In genomic region chr17:16406742-16407674, GRCh38 we compare ENCODE assay signal across 8 cellular contexts. TPM values are rescaled to one million over a fixed set of nuclear protein-coding genes. Genes with fewer than 3 reads are reported as not detected.
A peak's percentile ranks its signal among the peaks of the same experiment; 100 is the strongest.
DNase-seq lines count a peak whose midpoint lies in the region; ATAC-seq and TF ChIP-seq lines count a peak whose summit lies in the region.

No MANE protein-coding gene starts in this region.

- H3K79me2 ChIP-seq in DND-41 (ENCODE audit: insufficient read depth, low read length) = no peaks in the 10 kb centered on the region
- no peaks in the 10 kb centered on the region for H3K79me2 ChIP-seq in Loucy (ENCODE audit: insufficient read depth, low read length)
- no peaks in the 10 kb centered on the region for H3K79me2 ChIP-seq in mammary epithelial cell (ENCODE audit: insufficient read depth, low read length)

- H4K20me1 ChIP-seq in DND-41 (ENCODE audit: insufficient read depth, low read length) (no peaks in the 10 kb centered on the region), Loucy (ENCODE audit: insufficient read depth, low read length, poor library complexity, severe bottlenecking) (no peaks in the 10 kb centered on the region), mammary epithelial cell (ENCODE audit: insufficient read depth, low read length) (no peaks in the 10 kb centered on the region)

- CTCF ChIA-PET in mammary epithelial cell (lab: Charles Lee; ENCODE audit: low non-redundant PET) = no interaction called here

- H3K4me2 ChIP-seq in DND-41 (ENCODE audit: insufficient read depth, low read length) (no peak overlapping the region), Loucy (ENCODE audit: low read depth, low read length, poor library complexity, severe bottlenecking) (peak overlapping the region; percentile 47), mammary epithelial cell (ENCODE audit: insufficient read depth, low read depth, low read length) (peak overlapping the region; percentile 94)

- intact Hi-C loops in mammary epithelial cell (cut with micrococcal nuclease) = no loop called here

- H3F3A ChIP-seq in Loucy (ENCODE audit: low read depth) = no peaks in the 10 kb centered on the region

- no peaks in the 10 kb centered on the region for H3K9me2 ChIP-seq in Loucy (replicated peaks; ENCODE audit: low read depth, low read length)

- H3K27me3 ChIP-seq in DND-41 (ENCODE audit: insufficient read depth, low read length, poor library complexity) (no peaks in the 10 kb centered on the region), Loucy (ENCODE audit: insufficient read depth, low read length, poor library complexity, severe bottlenecking) (no peaks in the 10 kb centered on the region), mammary epithelial cell (ENCODE audit: insufficient read depth, low read length) (no peaks in the 10 kb centered on the region), suprapubic skin (no peaks in the 10 kb centered on the region)

- WGBS in mammary epithelial cell (ENCODE audit: low coverage, missing lambda C conversion rate) = 15% methylated on average over 22 of the region's 67 CpGs
- 6% methylated on average over 56 of the region's 67 CpGs for WGBS in suprapubic skin

- H3K4me1 ChIP-seq in DND-41 (ENCODE audit: insufficient read depth, low read length) (no peaks in the 10 kb centered on the region), Loucy (ENCODE audit: insufficient read depth, low read length, poor library complexity, severe bottlenecking) (no peaks in the 10 kb centered on the region), mammary epithelial cell (ENCODE audit: insufficient read depth, low read length) (peaks cover 15% of the 10 kb centered on the region), suprapubic skin (peaks cover 20% of the 10 kb centered on the region)

- H3K27ac ChIP-seq in DND-41 (ENCODE audit: low read length) (no peak overlapping the region), mammary epithelial cell (ENCODE audit: insufficient read depth, low read depth, low read length) (no peak overlapping the region), suprapubic skin (peak overlapping the region; percentile 41)

- BruUV-seq in mammary epithelial cell (replicated peaks; lab: Mats Ljungman, UMichigan) = no TSS peak

- H3K36me3 ChIP-seq in DND-41 (ENCODE audit: insufficient read depth, low read length) (no peaks in the 10 kb centered on the region), Loucy (ENCODE audit: insufficient read depth, low read length) (no peaks in the 10 kb centered on the region), mammary epithelial cell (ENCODE audit: insufficient read depth, low read length) (no peaks in the 10 kb centered on the region), suprapubic skin (no peaks in the 10 kb centered on the region)

- H3K9me3 ChIP-seq in DND-41 (ENCODE audit: insufficient read depth, low read length, severe bottlenecking) (no peaks in the 10 kb centered on the region), Loucy (ENCODE audit: insufficient read depth, low read depth, low read length) (no peaks in the 10 kb centered on the region), mammary epithelial cell (replicated peaks; ENCODE audit: insufficient read depth, low read length) (no peaks in the 10 kb centered on the region), suprapubic skin (no peaks in the 10 kb centered on the region)

- H3K9ac ChIP-seq in DND-41 (ENCODE audit: low read depth, low read length) (no peak overlapping the region), Loucy (ENCODE audit: low read depth, low read length, poor library complexity, severe bottlenecking) (no peak overlapping the region), mammary epithelial cell (ENCODE audit: insufficient read depth, low read length) (no peak overlapping the region)

- ATAC-seq in DND-41 (ENCODE audit: insufficient read depth, low read depth) (peak; percentile 27; the same call in 1 of the 3 replicates), HG03565 (IDR thresholded peaks at IDR 0.05; ENCODE audit: unreplicated experiment) (no peak), HG03280 (IDR thresholded peaks at IDR 0.05; ENCODE audit: unreplicated experiment) (no peak)

- in situ Hi-C loops in mammary epithelial cell (cut with MboI; ENCODE audit: low sequenced_read_pairs in 2 of 2) = no loop called here

- TF ChIP-seq EP300 in suprapubic skin (IDR thresholded peaks at IDR 0.05) = no peak

- no peak for TF ChIP-seq POLR2A in suprapubic skin (IDR thresholded peaks at IDR 0.05)

- dilution Hi-C loops in mammary epithelial cell (cut with HindIII; ENCODE audit: low sequenced_read_pairs) = no loop called here

- TF ChIP-seq CTCF in DND-41 (IDR thresholded peaks at IDR 0.05; ENCODE audit: borderline replicate concordance, extremely low read depth, low read length, poor library complexity, severe bottlenecking) (no peak), Loucy (conservative IDR thresholded peaks at IDR 0.05; ENCODE audit: low read length) (no peak), mammary epithelial cell (conservative IDR thresholded peaks at IDR 0.05 in 1 of 2, IDR thresholded peaks at IDR 0.05 in 1 of 2; ENCODE audit: extremely low read depth in 1 of 2, insufficient read depth in 1 of 2, low read depth in 1 of 2, low read length in 2 of 2) (no peak), suprapubic skin (IDR thresholded peaks at IDR 0.05) (no peak)

- H3K4me3 ChIP-seq in DND-41 (ENCODE audit: low read depth in 1 of 2, low read length in 2 of 2) (no peak overlapping the region), Loucy (ENCODE audit: low read length, poor library complexity, severe bottlenecking) (peak overlapping the region; percentile 57), mammary epithelial cell (replicated peaks in 1 of 3; ENCODE audit: insufficient read depth in 1 of 3, low read depth in 2 of 3, low read length in 3 of 3) (peak overlapping the region; percentile 37 to 46 (median 45)), suprapubic skin (peak overlapping the region; percentile 56)

- DNase-seq in DND-41 (no peak), mammary epithelial cell (no peak), left kidney (ENCODE audit: low read depth, low spot score) (peak; percentile 87), suprapubic skin (ENCODE audit: low spot score in 2 of 2) (no peak), mucosa of gallbladder (ENCODE audit: low spot score) (no peak)

- no peak overlapping the region for H2AFZ ChIP-seq in DND-41 (ENCODE audit: low read depth, low read length)
- H2AFZ ChIP-seq in Loucy (ENCODE audit: low read length) = peak overlapping the region; percentile 75
- H2AFZ ChIP-seq in mammary epithelial cell (ENCODE audit: low read depth, low read length) = peak overlapping the region; percentile 90

RNA-seq across cellular contexts. Expression of gene TRPV2, which starts 8.4 kb away (rescaled TPM):
- total RNA-seq in mammary epithelial cell = under 1 TPM in 1 of 2 donors, not detected in 1; 0.33 TPM
- polyA plus RNA-seq in mammary epithelial cell = 0.09 TPM
- polyA minus RNA-seq in mammary epithelial cell = not detected
- total RNA-seq in suprapubic skin = 10 to 100 TPM in 1 of 4 donors, 1 to 10 TPM in 3; 3.0 to 13.9 (median 7.9) TPM
- total RNA-seq in mucosa of gallbladder = 31.0 TPM

RNA-seq across cellular contexts. Expression of gene UBB, which starts 26.1 kb away (rescaled TPM):
- total RNA-seq in mammary epithelial cell = 100 to 1,000 TPM; 633 to 696 TPM
- polyA plus RNA-seq in mammary epithelial cell = 999 TPM
- 1,322 TPM for polyA minus RNA-seq in mammary epithelial cell
- 100 to 1,000 TPM; 469 to 764 (median 628) TPM for total RNA-seq in suprapubic skin
- total RNA-seq in mucosa of gallbladder = 2,437 TPM

RNA-seq across cellular contexts. Expression of gene CENPV, which starts 53.7 kb away (rescaled TPM):
- total RNA-seq in mammary epithelial cell (1 to 10 TPM; 5.5 to 7.8 TPM), suprapubic skin (1 to 10 TPM in 3 of 4 donors, under 1 TPM in 1; 0.70 to 3.7 (median 1.8) TPM), mucosa of gallbladder (37.8 TPM)
- polyA plus RNA-seq in mammary epithelial cell = 7.1 TPM
- not detected for polyA minus RNA-seq in mammary epithelial cell

Comparison
In these comparisons a context has a peak if more than half of its experiments do, and no peak if none do; other contexts are left out.
1. H3K4me3 ChIP-seq: peak in Loucy (single experiment), mammary epithelial cell (3 of 3) and suprapubic skin (single experiment); none in DND-41 (0 of 2).